Comparison of ENCODE assay signal across 10 cellular contexts in the genomic region with DNA sequence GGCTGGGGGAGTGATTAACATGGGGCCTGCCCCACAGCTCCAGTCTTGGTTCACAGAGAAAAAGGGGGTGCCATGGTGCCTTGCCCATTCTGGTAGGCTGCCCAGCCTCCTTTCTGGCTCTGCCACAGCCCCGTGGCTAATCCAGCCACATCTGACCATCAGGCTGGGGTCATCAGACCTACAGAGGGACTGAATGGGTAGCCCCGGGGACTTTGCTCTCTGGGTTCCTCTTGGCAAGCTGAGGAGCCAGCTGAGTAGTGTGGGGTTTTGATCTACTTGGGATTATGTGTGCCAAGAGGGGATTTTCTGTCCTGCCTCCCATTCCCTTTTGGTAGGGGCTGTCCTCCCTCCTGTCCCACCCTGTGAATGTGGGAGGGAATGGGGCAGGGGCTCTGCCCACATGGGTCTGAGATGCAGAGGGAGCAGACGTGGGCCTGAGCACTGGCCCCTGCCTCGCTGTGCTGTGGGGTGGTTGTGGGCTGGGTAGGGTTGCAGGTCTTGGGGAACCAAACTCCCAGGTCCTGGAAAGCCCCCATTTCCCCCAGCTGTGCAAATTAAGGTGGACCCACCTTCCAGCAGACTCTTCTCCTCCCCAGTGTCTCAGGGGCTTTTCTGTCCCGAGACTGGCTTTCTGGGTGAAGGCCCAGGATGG.
DNase-seq lines count a peak whose midpoint lies in the region; ATAC-seq and TF ChIP-seq lines count a peak whose summit lies in the region.
"Had no signal": no experiment of that assay in that cellular context is flagged by ENCODE, and none has a peak within 500 bp of the region (broad histone marks: within the 10 kb centered on the region; RNA-seq: fewer than 3 reads in every experiment).

No MANE protein-coding gene starts in this region.

- DNase-seq in GM20000 (ENCODE audit: low spot score) = peak; percentile 38
- DNase-seq in MM.1S = peak; percentile 33
- DNase-seq in memory B cell (ENCODE audit: low spot score in 2 of 2) = no peak
- DNase-seq in SW480 (ENCODE audit: low spot score) = no peak
- DNase-seq in nephron progenitor cell = no peak
- DNase-seq in NCI-H1092 (lab: John Stamatoyannopoulos, UW) = no peak
- no peak for DNase-seq in SW 1271 (lab: John Stamatoyannopoulos, UW)
- DNase-seq: COR-L47 had no signal

- no peaks in the 10 kb centered on the region for H3K79me2 ChIP-seq in DOHH2 (ENCODE audit: control insufficient read depth, low read length)
- H3K79me2 ChIP-seq in MM.1S (ENCODE audit: low read length) = peaks cover 15% of the 10 kb centered on the region; the same call in 1 of the 2 replicates

- H3K4me1 Mint-ChIP-seq in memory B cell = peaks cover 77% of the 10 kb centered on the region
- H3K4me1 Mint-ChIP-seq in nephron progenitor cell = peaks cover 51% of the 10 kb centered on the region

- ATAC-seq in memory B cell (ENCODE audit: low read depth) = peak; percentile 1

- H3K4me2 ChIP-seq in DOHH2 (ENCODE audit: low read length) (peak overlapping the region; percentile 6; the same call in 1 of the 2 replicates), MM.1S (ENCODE audit: low read depth, low read length) (peak overlapping the region; percentile 84; the same call in 1 of the 2 replicates)
- H3K4me2 ChIP-seq: SK-N-SH had no signal

- H3K9me3 ChIP-seq in DOHH2 (ENCODE audit: control insufficient read depth, insufficient read depth, low read length) = no peaks in the 10 kb centered on the region
- no peaks in the 10 kb centered on the region for H3K9me3 ChIP-seq in MM.1S (replicated peaks; ENCODE audit: insufficient read depth, low read length)
- H3K9me3 ChIP-seq: SK-N-SH had no signal

- no peaks in the 10 kb centered on the region for H3K36me3 ChIP-seq in DOHH2 (ENCODE audit: control insufficient read depth, low read length)
- no peaks in the 10 kb centered on the region for H3K36me3 ChIP-seq in MM.1S (replicated peaks; ENCODE audit: insufficient read depth, low read length)

- H3K9me2 ChIP-seq in DOHH2 (replicated peaks; ENCODE audit: control insufficient read depth, low read length) = no peaks in the 10 kb centered on the region
- no peaks in the 10 kb centered on the region for H3K9me2 ChIP-seq in MM.1S (replicated peaks; ENCODE audit: insufficient read depth, low read length)
- H3K9me2 ChIP-seq: SK-N-SH had no signal

- peak overlapping the region; percentile 61 for H3K4me3 Mint-ChIP-seq in memory B cell
- H3K4me3 Mint-ChIP-seq in nephron progenitor cell = no peak overlapping the region

- H3K27me3 ChIP-seq in DOHH2 (ENCODE audit: control insufficient read depth, low read length) (no peaks in the 10 kb centered on the region), MM.1S (replicated peaks; ENCODE audit: insufficient read depth, low read length) (no peaks in the 10 kb centered on the region)

- peaks cover 15% of the 10 kb centered on the region for H3K36me3 Mint-ChIP-seq in memory B cell
- no peaks in the 10 kb centered on the region for H3K36me3 Mint-ChIP-seq in nephron progenitor cell (ENCODE audit: low read depth)

- no peak for TF ChIP-seq CTCF in DOHH2 (IDR thresholded peaks at IDR 0.05; ENCODE audit: low read depth, low read length, poor library complexity, severe bottlenecking)
- no peak for TF ChIP-seq CTCF in GM20000 (IDR thresholded peaks at IDR 0.05; ENCODE audit: extremely low read depth, missing control alignments)
- TF ChIP-seq CTCF in MM.1S (IDR thresholded peaks at IDR 0.05; ENCODE audit: low read length) = no peak
- TF ChIP-seq CTCF in nephron progenitor cell (IDR thresholded peaks at IDR 0.05) = no peak

- H3K4me1 ChIP-seq in DOHH2 (ENCODE audit: control insufficient read depth, low read length) (peaks cover 28% of the 10 kb centered on the region), MM.1S (ENCODE audit: low read length) (peaks cover 30% of the 10 kb centered on the region)

- H3K9ac ChIP-seq in MM.1S (ENCODE audit: low read length) = peak overlapping the region; percentile 66; the same call in 1 of the 2 replicates
- H3K9ac ChIP-seq: SK-N-SH had no signal

- no peaks in the 10 kb centered on the region for H3K9me3 Mint-ChIP-seq in memory B cell
- H3K9me3 Mint-ChIP-seq in nephron progenitor cell = no peaks in the 10 kb centered on the region

- H3K27me3 Mint-ChIP-seq in memory B cell (no peaks in the 10 kb centered on the region), nephron progenitor cell (ENCODE audit: low read depth, poor library complexity) (peaks cover 3% of the 10 kb centered on the region)

- H3K27ac Mint-ChIP-seq in memory B cell = peak overlapping the region; percentile 98
- no peak overlapping the region for H3K27ac Mint-ChIP-seq in nephron progenitor cell

- H3F3A ChIP-seq in DOHH2 (ENCODE audit: control insufficient read depth, insufficient read depth) (no peaks in the 10 kb centered on the region), MM.1S (ENCODE audit: insufficient read depth, low read length) (peaks cover 12% of the 10 kb centered on the region)

- H3K27ac ChIP-seq in DOHH2 (ENCODE audit: low read depth, low read length) (no peak overlapping the region), MM.1S (ENCODE audit: low read length) (peak overlapping the region; percentile 95; the same call in 1 of the 2 replicates)

- peak overlapping the region; percentile 72; the same call in 1 of the 2 replicates for H2AFZ ChIP-seq in MM.1S (ENCODE audit: low read length)

- no peak overlapping the region for H3K4me3 ChIP-seq in DOHH2 (ENCODE audit: low read length)
- H3K4me3 ChIP-seq in MM.1S (ENCODE audit: low read length) = no peak overlapping the region

- no peaks in the 10 kb centered on the region for H4K20me1 ChIP-seq in DOHH2 (ENCODE audit: control insufficient read depth, insufficient read depth, low read depth, low read length)
- no peaks in the 10 kb centered on the region for H4K20me1 ChIP-seq in MM.1S (ENCODE audit: insufficient read depth, low read length)

Comparison
In these comparisons a context has a peak if more than half of its experiments do, and no peak if none do; other contexts are left out.
1. DNase-seq: peak in GM20000 (single experiment) and MM.1S (single experiment); none in memory B cell (0 of 2), SW480 (single experiment), nephron progenitor cell (single experiment), NCI-H1092 (single experiment) and SW 1271 (0 of 2).